In the genomic region with DNA sequence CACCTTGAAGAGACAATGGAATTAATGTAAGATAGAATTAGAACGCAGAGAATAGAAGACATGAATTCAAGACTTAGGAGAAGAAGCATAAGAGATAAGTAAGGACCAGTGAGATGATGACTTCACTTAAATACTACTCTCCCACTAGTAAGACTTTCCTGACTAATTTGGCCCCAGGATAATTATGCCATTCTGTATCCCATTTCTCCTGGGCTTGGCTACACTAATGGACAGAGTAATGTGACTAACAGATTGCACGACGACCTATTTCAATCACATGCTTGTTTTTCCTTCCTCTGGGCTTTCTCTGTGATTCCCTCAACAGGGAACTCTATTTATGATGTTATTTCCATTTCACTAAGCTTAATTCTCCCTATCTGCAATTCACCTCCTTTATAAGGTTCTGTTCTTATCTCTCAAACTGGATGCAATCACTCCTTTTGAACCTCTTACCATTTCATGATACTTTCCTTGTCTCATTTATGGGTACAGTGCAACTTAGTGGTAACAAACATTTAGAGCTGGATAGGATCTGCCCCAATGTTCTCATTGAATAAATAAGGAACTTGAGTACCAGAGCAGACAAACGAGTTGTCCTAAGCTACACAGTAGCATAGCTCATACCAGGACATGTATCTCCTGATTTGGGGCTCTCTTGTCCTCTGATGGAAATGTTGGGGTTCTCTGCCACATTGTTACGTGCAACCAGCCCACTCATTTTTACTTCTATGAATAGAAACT, we compare ENCODE assay signal across 26 cellular contexts.
DNase-seq lines count a peak whose midpoint lies in the region; ATAC-seq and TF ChIP-seq lines count a peak whose summit lies in the region.
"Had no signal": no experiment of that assay in that cellular context is flagged by ENCODE, and none has a peak within 500 bp of the region (broad histone marks: within the 10 kb centered on the region; RNA-seq: fewer than 3 reads in every experiment).

No MANE protein-coding gene starts in this region.

- peaks cover 78% of the 10 kb centered on the region for H3K4me1 Mint-ChIP-seq in activated CD8-positive, alpha-beta T cell treated with anti-CD3 and anti-CD28 coated beads for 36 hours (ENCODE audit: low read depth)
- peaks cover 54% of the 10 kb centered on the region for H3K4me1 Mint-ChIP-seq in activated CD8-positive, alpha-beta T cell treated with anti-CD3 and anti-CD28 coated beads, Interleukin-2, amount 10 ng/mL, durations not matched to agents 7 days and 5 days (ENCODE audit: low read depth)

- H3K27ac ChIP-seq in mammary epithelial cell (ENCODE audit: insufficient read depth, low read depth, low read length) (peak overlapping the region; percentile 38), vagina (no peak overlapping the region)
- H3K27ac ChIP-seq: heart left ventricle, lower lobe of right lung, neural progenitor cell, testis had no signal

- no peak overlapping the region for H3K4me2 ChIP-seq in mammary epithelial cell (ENCODE audit: insufficient read depth, low read depth, low read length)
- H3K4me2 ChIP-seq: neural progenitor cell had no signal

- POLR2A ChIA-PET in activated CD8-positive, alpha-beta T cell treated with anti-CD3 and anti-CD28 coated beads for 36 hours (lab: Charles Lee) = interaction anchor here (0.6 to 1.1 kb wide), 3 partner anchors 102 to 660 kb away, joined by 3 to 4 read pairs (median 3); a partner anchor contains a TSS
- POLR2A ChIA-PET in activated CD8-positive, alpha-beta T cell treated with anti-CD3 and anti-CD28 coated beads, Interleukin-2, amount 10 ng/mL, durations not matched to agents 7 days and 5 days (lab: Charles Lee) = interaction anchor here (0.9 to 2.4 kb wide), 2 partner anchors 95 to 103 kb away, joined by 3 to 12 read pairs; a partner anchor contains a TSS

- intact Hi-C loops in activated CD8-positive, alpha-beta T cell treated with anti-CD3 and anti-CD28 coated beads for 36 hours (cut with micrococcal nuclease) = no loop called here
- intact Hi-C loops in mammary epithelial cell (cut with micrococcal nuclease) = loop anchor here (1.0 kb wide), 1 partner anchor 35 kb away; no protein-coding TSS in a partner anchor
- intact Hi-C loops in vagina (cut with DNase I) = no loop called here

- dilution Hi-C loops in mammary epithelial cell (cut with HindIII; ENCODE audit: low sequenced_read_pairs) = no loop called here

- no peaks in the 10 kb centered on the region for H3K36me3 ChIP-seq in mammary epithelial cell (ENCODE audit: insufficient read depth, low read length)
- no peaks in the 10 kb centered on the region for H3K36me3 ChIP-seq in vagina
- H3K36me3 ChIP-seq: heart left ventricle, lower lobe of right lung, MG63, neural progenitor cell had no signal

- CTCF ChIA-PET in activated CD8-positive, alpha-beta T cell treated with anti-CD3 and anti-CD28 coated beads for 36 hours (lab: Charles Lee) = interaction anchor here (0.8 to 1.4 kb wide), 5 partner anchors 11 to 64 kb away, joined by 3 to 4 read pairs (median 3); no protein-coding TSS in a partner anchor
- CTCF ChIA-PET in activated CD8-positive, alpha-beta T cell treated with anti-CD3 and anti-CD28 coated beads, Interleukin-2, amount 10 ng/mL, durations not matched to agents 7 days and 5 days (lab: Charles Lee) = interaction anchor here (0.9 to 3.2 kb wide), 7 partner anchors 10 to 661 kb away, joined by 3 to 14 read pairs (median 6); no protein-coding TSS in a partner anchor
- CTCF ChIA-PET in mammary epithelial cell (lab: Charles Lee; ENCODE audit: low non-redundant PET) = no interaction called here

- H3K4me3 ChIP-seq in mammary epithelial cell (replicated peaks in 1 of 3; ENCODE audit: insufficient read depth in 1 of 3, low read depth in 2 of 3, low read length in 3 of 3) = no peak overlapping the region
- H3K4me3 ChIP-seq in vagina = no peak overlapping the region
- H3K4me3 ChIP-seq: heart left ventricle, lower lobe of right lung, MG63, neural progenitor cell, testis had no signal

- H3K27me3 ChIP-seq in mammary epithelial cell (ENCODE audit: insufficient read depth, low read length) (no peaks in the 10 kb centered on the region), vagina (no peaks in the 10 kb centered on the region)
- H3K27me3 ChIP-seq: heart left ventricle, MG63, neural progenitor cell, testis had no signal

- H3K27ac Mint-ChIP-seq in activated CD8-positive, alpha-beta T cell treated with anti-CD3 and anti-CD28 coated beads for 36 hours = peak overlapping the region; percentile 12
- no peak overlapping the region for H3K27ac Mint-ChIP-seq in activated CD8-positive, alpha-beta T cell treated with anti-CD3 and anti-CD28 coated beads, Interleukin-2, amount 10 ng/mL, durations not matched to agents 7 days and 5 days
- H3K27ac Mint-ChIP-seq: activated naive CD4-positive, alpha-beta T cell treated with anti-CD3 and anti-CD28 coated beads for 36 hours; activated T-cell treated with anti-CD3 and anti-CD28 coated beads, Interleukin-2, amount 50 U/mL, for 72 hours; neural progenitor cell; stimulated activated naive B cell treated with anti-CD40 and anti-IgM and Interleukin-4, amounts not matched to agents 10 μg/mL and 1 μg/mL and 100 μg/mL, for 72 hours had no signal

- peaks cover 20% of the 10 kb centered on the region for H3K4me1 ChIP-seq in mammary epithelial cell (ENCODE audit: insufficient read depth, low read length)
- H3K4me1 ChIP-seq in vagina = no peaks in the 10 kb centered on the region
- H3K4me1 ChIP-seq: lower lobe of right lung, testis had no signal

- H3K9me3 Mint-ChIP-seq in activated CD8-positive, alpha-beta T cell treated with anti-CD3 and anti-CD28 coated beads for 36 hours = no peaks in the 10 kb centered on the region
- no peaks in the 10 kb centered on the region for H3K9me3 Mint-ChIP-seq in activated CD8-positive, alpha-beta T cell treated with anti-CD3 and anti-CD28 coated beads, Interleukin-2, amount 10 ng/mL, durations not matched to agents 7 days and 5 days (ENCODE audit: insufficient read depth)
- H3K9me3 Mint-ChIP-seq: activated naive CD4-positive, alpha-beta T cell treated with anti-CD3 and anti-CD28 coated beads for 36 hours; activated T-cell treated with anti-CD3 and anti-CD28 coated beads, Interleukin-2, amount 50 U/mL, for 72 hours; neural progenitor cell; stimulated activated naive B cell treated with anti-CD40 and anti-IgM and Interleukin-4, amounts not matched to agents 10 μg/mL and 1 μg/mL and 100 μg/mL, for 72 hours had no signal

- no peak overlapping the region for H3K9ac ChIP-seq in mammary epithelial cell (ENCODE audit: insufficient read depth, low read length)
- H3K9ac ChIP-seq: neural progenitor cell had no signal

- in situ Hi-C loops in mammary epithelial cell (cut with MboI; ENCODE audit: low sequenced_read_pairs in 2 of 2) = no loop called here

- 66% methylated on average over 5 of the region's 5 CpGs for WGBS in mammary epithelial cell (ENCODE audit: low coverage, missing lambda C conversion rate)

- TF ChIP-seq POLR2A in vagina (IDR thresholded peaks at IDR 0.05) = no peak

- ATAC-seq in activated CD8-positive, alpha-beta T cell treated with anti-CD3 and anti-CD28 coated beads for 36 hours = no peak
- ATAC-seq in activated CD8-positive, alpha-beta T cell treated with anti-CD3 and anti-CD28 coated beads, Interleukin-2, amount 10 ng/mL, durations not matched to agents 7 days and 5 days = no peak
- no peak for ATAC-seq in HG03280 (IDR thresholded peaks at IDR 0.05; ENCODE audit: unreplicated experiment)
- ATAC-seq in HG03565 (IDR thresholded peaks at IDR 0.05; ENCODE audit: unreplicated experiment) = no peak
- ATAC-seq: activated T-cell treated with anti-CD3 and anti-CD28 coated beads, Interleukin-2, amount 50 U/mL, for 72 hours; heart left ventricle; lower lobe of right lung; SK-N-SH treated with all-trans-retinoic acid at 6 μM for 48 hours; stimulated activated naive B cell treated with anti-CD40 and anti-IgM and Interleukin-4, amounts not matched to agents 10 μg/mL and 1 μg/mL and 100 μg/mL, for 72 hours had no signal

- peak overlapping the region; percentile 4 for H2AFZ ChIP-seq in mammary epithelial cell (ENCODE audit: low read depth, low read length)
- H2AFZ ChIP-seq: neural progenitor cell had no signal

- no peak for TF ChIP-seq CTCF in activated CD8-positive, alpha-beta T cell treated with anti-CD3 and anti-CD28 coated beads for 36 hours (IDR thresholded peaks at IDR 0.05)
- TF ChIP-seq CTCF in mammary epithelial cell (conservative IDR thresholded peaks at IDR 0.05 in 1 of 2, IDR thresholded peaks at IDR 0.05 in 1 of 2; ENCODE audit: extremely low read depth in 1 of 2, insufficient read depth in 1 of 2, low read depth in 1 of 2, low read length in 2 of 2) = no peak
- TF ChIP-seq CTCF in vagina (IDR thresholded peaks at IDR 0.05) = no peak

- no TSS peak for BruUV-seq in mammary epithelial cell (replicated peaks; lab: Mats Ljungman, UMichigan)

- H3K4me3 Mint-ChIP-seq in activated CD8-positive, alpha-beta T cell treated with anti-CD3 and anti-CD28 coated beads for 36 hours = no peak overlapping the region
- H3K4me3 Mint-ChIP-seq in activated CD8-positive, alpha-beta T cell treated with anti-CD3 and anti-CD28 coated beads, Interleukin-2, amount 10 ng/mL, durations not matched to agents 7 days and 5 days = no peak overlapping the region
- H3K4me3 Mint-ChIP-seq: activated naive CD4-positive, alpha-beta T cell treated with anti-CD3 and anti-CD28 coated beads for 36 hours; neural progenitor cell; stimulated activated naive B cell treated with anti-CD40 and anti-IgM and Interleukin-4, amounts not matched to agents 10 μg/mL and 1 μg/mL and 100 μg/mL, for 72 hours had no signal

- H3K36me3 Mint-ChIP-seq in activated CD8-positive, alpha-beta T cell treated with anti-CD3 and anti-CD28 coated beads for 36 hours (ENCODE audit: low read depth) = peaks cover 15% of the 10 kb centered on the region
- H3K36me3 Mint-ChIP-seq in activated CD8-positive, alpha-beta T cell treated with anti-CD3 and anti-CD28 coated beads, Interleukin-2, amount 10 ng/mL, durations not matched to agents 7 days and 5 days (ENCODE audit: low read depth) = peaks cover 2% of the 10 kb centered on the region
- H3K36me3 Mint-ChIP-seq: neural progenitor cell; stimulated activated naive B cell treated with anti-CD40 and anti-IgM and Interleukin-4, amounts not matched to agents 10 μg/mL and 1 μg/mL and 100 μg/mL, for 72 hours had no signal

- no peaks in the 10 kb centered on the region for H3K79me2 ChIP-seq in mammary epithelial cell (ENCODE audit: insufficient read depth, low read length)

- no peaks in the 10 kb centered on the region for H4K20me1 ChIP-seq in mammary epithelial cell (ENCODE audit: insufficient read depth, low read length)

- DNase-seq in activated CD8-positive, alpha-beta T cell treated with anti-CD3 and anti-CD28 coated beads for 36 hours = no peak
- DNase-seq in activated CD8-positive, alpha-beta T cell treated with anti-CD3 and anti-CD28 coated beads, Interleukin-2, amount 10 ng/mL, durations not matched to agents 7 days and 5 days = no peak
- DNase-seq in NCI-H226 (peak; percentile 31), mammary epithelial cell (peak; percentile 82), renal cortical epithelial cell (ENCODE audit: low read depth) (peak; percentile 31), vagina (ENCODE audit: extremely low spot score in 2 of 2) (no peak)
- DNase-seq: activated CD4-positive, alpha-beta T cell treated with anti-CD3 and anti-CD28 coated beads for 48 hours; activated naive CD4-positive, alpha-beta T cell treated with anti-CD3 and anti-CD28 coated beads for 36 hours; activated T-cell treated with anti-CD3 and anti-CD28 coated beads, Interleukin-2, amount 50 U/mL, for 72 hours; amygdala; CD4-positive, alpha-beta memory T cell; effector CD4-positive, alpha-beta T cell; heart left ventricle; kidney glomerular epithelial cell; lower lobe of right lung; MG63; NCI-H2081 treated with DMSO at 0.1 percent for 48 hours; NCI-H446 treated with DMSO at 0.1 percent for 48 hours; posterior cingulate gyrus; stimulated activated naive B cell treated with anti-CD40 and anti-IgM and Interleukin-4, amounts not matched to agents 10 μg/mL and 1 μg/mL and 100 μg/mL, for 72 hours; T-helper 2 cell; testis had no signal

- no peaks in the 10 kb centered on the region for H3K9me3 ChIP-seq in mammary epithelial cell (replicated peaks; ENCODE audit: insufficient read depth, low read length)
- H3K9me3 ChIP-seq in vagina = no peaks in the 10 kb centered on the region
- H3K9me3 ChIP-seq: heart left ventricle, lower lobe of right lung, MG63, testis had no signal

- no peaks in the 10 kb centered on the region for H3K27me3 Mint-ChIP-seq in activated CD8-positive, alpha-beta T cell treated with anti-CD3 and anti-CD28 coated beads for 36 hours
- no peaks in the 10 kb centered on the region for H3K27me3 Mint-ChIP-seq in activated CD8-positive, alpha-beta T cell treated with anti-CD3 and anti-CD28 coated beads, Interleukin-2, amount 10 ng/mL, durations not matched to agents 7 days and 5 days (ENCODE audit: low read depth)
- H3K27me3 Mint-ChIP-seq: CD4-positive, alpha-beta memory T cell; stimulated activated naive B cell treated with anti-CD40 and anti-IgM and Interleukin-4, amounts not matched to agents 10 μg/mL and 1 μg/mL and 100 μg/mL, for 72 hours had no signal

Comparison
In these comparisons a context has a peak if more than half of its experiments do, and no peak if none do; other contexts are left out.
1. DNase-seq: peak in NCI-H226 (single experiment), mammary epithelial cell (single experiment) and renal cortical epithelial cell (single experiment); none in activated CD8-positive, alpha-beta T cell treated with anti-CD3 and anti-CD28 coated beads for 36 hours (single experiment), activated CD8-positive, alpha-beta T cell treated with anti-CD3 and anti-CD28 coated beads, Interleukin-2, amount 10 ng/mL, durations not matched to agents 7 days and 5 days (single experiment) and vagina (0 of 2).